ENCODE assay signal across 24 cellular contexts in the genomic region with DNA sequence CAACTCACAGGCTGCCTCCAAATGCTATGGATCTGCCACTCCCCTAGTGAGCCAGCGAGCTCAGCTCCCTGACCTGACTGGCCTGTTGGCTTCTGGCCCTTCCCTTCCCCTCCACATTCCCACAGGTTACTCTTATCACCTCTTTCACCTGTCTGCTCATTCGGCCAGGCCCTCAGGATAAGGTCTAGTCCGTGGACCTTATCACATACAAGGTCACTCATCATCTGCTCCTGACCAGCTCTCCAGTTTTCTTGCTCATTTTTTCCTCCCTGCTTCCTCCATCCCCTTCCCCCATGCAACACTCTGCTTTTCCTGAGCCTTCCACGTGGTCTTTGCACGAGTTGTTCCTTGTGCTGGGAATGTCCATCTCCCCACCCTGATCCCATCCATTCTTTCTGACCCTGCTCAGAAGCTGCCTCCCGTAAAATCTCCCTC.
"Had no signal": no experiment of that assay in that cellular context is flagged by ENCODE, and none has a peak within 500 bp of the region (broad histone marks: within the 10 kb centered on the region; RNA-seq: fewer than 3 reads in every experiment).

No MANE protein-coding gene starts in this region.

- H3K9me3 Mint-ChIP-seq: central memory CD8-positive, alpha-beta T cell; natural killer cell; stimulated activated memory B cell treated with anti-CD40 and anti-IgM and Interleukin-4, amounts not matched to agents 10 μg/mL and 1 μg/mL and 100 μg/mL, for 72 hours had no signal

- H3K4me3 ChIP-seq: gastrocnemius medialis, left ventricle myocardium inferior, skin epidermis, stomach, thyroid gland had no signal

- H3K27me3 Mint-ChIP-seq: stimulated activated memory B cell treated with anti-CD40 and anti-IgM and Interleukin-4, amounts not matched to agents 10 μg/mL and 1 μg/mL and 100 μg/mL, for 72 hours had no signal

- H3K27me3 ChIP-seq: gastrocnemius medialis, stomach, thyroid gland had no signal

- H3K36me3 Mint-ChIP-seq: activated naive CD8-positive, alpha-beta T cell; natural killer cell; stimulated activated memory B cell treated with anti-CD40 and anti-IgM and Interleukin-4, amounts not matched to agents 10 μg/mL and 1 μg/mL and 100 μg/mL, for 72 hours had no signal

- H3K27ac ChIP-seq: gastrocnemius medialis, left ventricle myocardium inferior, skin epidermis, stomach, thyroid gland, WERI-Rb-1 had no signal

- H3K4me3 Mint-ChIP-seq: activated naive CD8-positive, alpha-beta T cell; central memory CD8-positive, alpha-beta T cell; natural killer cell; stimulated activated memory B cell treated with anti-CD40 and anti-IgM and Interleukin-4, amounts not matched to agents 10 μg/mL and 1 μg/mL and 100 μg/mL, for 72 hours; T-helper 17 cell had no signal

- H3K36me3 ChIP-seq: gastrocnemius medialis, left ventricle myocardium inferior, stomach, thyroid gland had no signal

- H3K9me3 ChIP-seq: gastrocnemius medialis, left ventricle myocardium inferior, stomach, thyroid gland had no signal

- ATAC-seq: activated CD4-positive, CD25-positive, alpha-beta regulatory T cell treated with anti-CD3 and anti-CD28 coated beads, Interleukin-2, amount 50 U/mL, for 24 hours; gastrocnemius medialis; natural killer cell; sciatic nerve; stimulated activated memory B cell treated with anti-CD40 and anti-IgM and Interleukin-4, amounts not matched to agents 10 μg/mL and 1 μg/mL and 100 μg/mL, for 72 hours; T-helper 17 cell had no signal

- DNase-seq: activated CD4-positive, alpha-beta T cell treated with anti-CD3 and anti-CD28 coated beads for 48 hours; activated CD4-positive, alpha-beta T cell treated with anti-CD3 and anti-CD28 coated beads, Interleukin-2, amount 50 U/mL, for 48 hours; activated CD8-positive, alpha-beta memory T cell treated with anti-CD3 and anti-CD28 coated beads for 24 hours; activated effector memory CD4-positive, alpha-beta T cell treated with Interleukin-2 at 50 U/mL for 16 hours; activated naive CD4-positive, alpha-beta T cell treated with Interleukin-2 at 50 U/mL for 16 hours; anterior cingulate cortex; effector CD8-positive, alpha-beta T cell; gastrocnemius medialis; glutamatergic neuron; islet precursor cell; left ventricle myocardium inferior; natural killer cell; stimulated activated CD4-positive, alpha-beta T cell treated with anti-CD3 and anti-CD28 coated beads, Interleukin-4, amount 100 ng/mL, for 24 hours; stomach; T-helper 17 cell; T1000; thyroid gland; WERI-Rb-1 had no signal

- H3K27ac Mint-ChIP-seq: activated naive CD8-positive, alpha-beta T cell; stimulated activated memory B cell treated with anti-CD40 and anti-IgM and Interleukin-4, amounts not matched to agents 10 μg/mL and 1 μg/mL and 100 μg/mL, for 72 hours; T-helper 17 cell had no signal

- H3K4me1 Mint-ChIP-seq: central memory CD8-positive, alpha-beta T cell had no signal
